ENCODE assay signal across 12 cellular contexts in genomic region chr4:26326791-26327190, GRCh38. TPM values are rescaled to one million over a fixed set of nuclear protein-coding genes. Genes with fewer than 3 reads are reported as not detected.
DNase-seq lines count a peak whose midpoint lies in the region; ATAC-seq and TF ChIP-seq lines count a peak whose summit lies in the region.
"Had no signal": no experiment of that assay in that cellular context is flagged by ENCODE, and none has a peak within 500 bp of the region (broad histone marks: within the 10 kb centered on the region; RNA-seq: fewer than 3 reads in every experiment).

No MANE protein-coding gene starts in this region.

- POLR2A ChIA-PET in activated CD4-positive, alpha-beta memory T cell treated with anti-CD3 and anti-CD28 coated beads for 36 hours (lab: Charles Lee) = interaction anchor here (0.6 kb wide), 1 partner anchor 258 kb away, joined by 5 read pairs; no protein-coding TSS in a partner anchor
- POLR2A ChIA-PET in activated CD8-positive, alpha-beta T cell treated with anti-CD3 and anti-CD28 coated beads for 36 hours (lab: Charles Lee) = interaction anchor here (1.3 kb wide), 1 partner anchor 84 kb away, joined by 3 read pairs; no protein-coding TSS in a partner anchor
- POLR2A ChIA-PET in activated CD4-positive, alpha-beta T cell treated with anti-CD3 and anti-CD28 coated beads, Interleukin-2, amount 10 ng/mL, durations not matched to agents 7 days and 5 days (lab: Charles Lee) = no interaction called here

- H3K27ac Mint-ChIP-seq in activated CD4-positive, alpha-beta memory T cell treated with anti-CD3 and anti-CD28 coated beads for 36 hours = peak overlapping the region; percentile 13
- no peak overlapping the region for H3K27ac Mint-ChIP-seq in activated CD8-positive, alpha-beta T cell treated with anti-CD3 and anti-CD28 coated beads for 36 hours
- H3K27ac Mint-ChIP-seq in activated CD4-positive, alpha-beta T cell treated with anti-CD3 and anti-CD28 coated beads, Interleukin-2, amount 10 ng/mL, durations not matched to agents 7 days and 5 days = no peak overlapping the region
- H3K27ac Mint-ChIP-seq: stimulated activated naive CD8-positive, alpha-beta T cell treated with anti-CD3 and anti-CD28 coated beads, Interleukin-15, amount 100 ng/mL, for 72 hours had no signal

- H3K27me3 Mint-ChIP-seq in activated CD4-positive, alpha-beta memory T cell treated with anti-CD3 and anti-CD28 coated beads for 36 hours = no peaks in the 10 kb centered on the region
- no peaks in the 10 kb centered on the region for H3K27me3 Mint-ChIP-seq in activated CD8-positive, alpha-beta T cell treated with anti-CD3 and anti-CD28 coated beads for 36 hours
- no peaks in the 10 kb centered on the region for H3K27me3 Mint-ChIP-seq in activated CD4-positive, alpha-beta T cell treated with anti-CD3 and anti-CD28 coated beads, Interleukin-2, amount 10 ng/mL, durations not matched to agents 7 days and 5 days
- H3K27me3 Mint-ChIP-seq: stimulated activated naive CD8-positive, alpha-beta T cell treated with anti-CD3 and anti-CD28 coated beads, Interleukin-15, amount 100 ng/mL, for 72 hours had no signal

- intact Hi-C loops in activated CD4-positive, alpha-beta memory T cell treated with anti-CD3 and anti-CD28 coated beads for 36 hours (cut with micrococcal nuclease) = loop anchor here (5.0 kb wide), 1 partner anchor 46 kb away; no protein-coding TSS in a partner anchor
- intact Hi-C loops in activated CD8-positive, alpha-beta T cell treated with anti-CD3 and anti-CD28 coated beads for 36 hours (cut with micrococcal nuclease) = loop anchor here (10.0 kb wide), 2 partner anchors 538 to 678 kb away; partner anchors contain the start of gene STIM2

- H3K36me3 Mint-ChIP-seq in activated CD4-positive, alpha-beta memory T cell treated with anti-CD3 and anti-CD28 coated beads for 36 hours = peaks cover 20% of the 10 kb centered on the region
- peaks cover 11% of the 10 kb centered on the region for H3K36me3 Mint-ChIP-seq in activated CD8-positive, alpha-beta T cell treated with anti-CD3 and anti-CD28 coated beads for 36 hours (ENCODE audit: low read depth)
- peaks cover 2% of the 10 kb centered on the region for H3K36me3 Mint-ChIP-seq in activated CD4-positive, alpha-beta T cell treated with anti-CD3 and anti-CD28 coated beads, Interleukin-2, amount 10 ng/mL, durations not matched to agents 7 days and 5 days (ENCODE audit: low read depth)

- H3K4me1 Mint-ChIP-seq in activated CD4-positive, alpha-beta memory T cell treated with anti-CD3 and anti-CD28 coated beads for 36 hours (ENCODE audit: low read depth) = peaks cover 62% of the 10 kb centered on the region
- H3K4me1 Mint-ChIP-seq in activated CD8-positive, alpha-beta T cell treated with anti-CD3 and anti-CD28 coated beads for 36 hours (ENCODE audit: low read depth) = peaks cover 54% of the 10 kb centered on the region
- peaks cover 44% of the 10 kb centered on the region for H3K4me1 Mint-ChIP-seq in activated CD4-positive, alpha-beta T cell treated with anti-CD3 and anti-CD28 coated beads, Interleukin-2, amount 10 ng/mL, durations not matched to agents 7 days and 5 days

- H3K9me3 Mint-ChIP-seq in activated CD4-positive, alpha-beta memory T cell treated with anti-CD3 and anti-CD28 coated beads for 36 hours = no peaks in the 10 kb centered on the region
- no peaks in the 10 kb centered on the region for H3K9me3 Mint-ChIP-seq in activated CD8-positive, alpha-beta T cell treated with anti-CD3 and anti-CD28 coated beads for 36 hours
- H3K9me3 Mint-ChIP-seq in activated CD4-positive, alpha-beta T cell treated with anti-CD3 and anti-CD28 coated beads, Interleukin-2, amount 10 ng/mL, durations not matched to agents 7 days and 5 days = no peaks in the 10 kb centered on the region
- H3K9me3 Mint-ChIP-seq: stimulated activated naive CD8-positive, alpha-beta T cell treated with anti-CD3 and anti-CD28 coated beads, Interleukin-15, amount 100 ng/mL, for 72 hours had no signal

- peak; percentile 74 for DNase-seq in AG20443 (ENCODE audit: low spot score)
- DNase-seq in HCEC 1CT = peak; percentile 93
- DNase-seq in activated CD4-positive, alpha-beta memory T cell treated with anti-CD3 and anti-CD28 coated beads for 36 hours = no peak
- peak; percentile 72 for DNase-seq in hepatic stellate cell (ENCODE audit: low spot score)
- DNase-seq in activated CD8-positive, alpha-beta T cell treated with anti-CD3 and anti-CD28 coated beads for 36 hours = no peak
- DNase-seq in activated CD4-positive, alpha-beta T cell treated with anti-CD3 and anti-CD28 coated beads, Interleukin-2, amount 10 ng/mL, durations not matched to agents 7 days and 5 days = no peak
- DNase-seq in NCI-H2171 (lab: John Stamatoyannopoulos, UW) = no peak
- DNase-seq: cerebellar nuclear complex; NCI-H1930; SHP77 treated with DMSO at 0.1 percent for 48 hours; stimulated activated naive CD8-positive, alpha-beta T cell treated with anti-CD3 and anti-CD28 coated beads, Interleukin-15, amount 100 ng/mL, for 72 hours had no signal

- no peak overlapping the region for H3K4me3 Mint-ChIP-seq in activated CD4-positive, alpha-beta memory T cell treated with anti-CD3 and anti-CD28 coated beads for 36 hours
- no peak overlapping the region for H3K4me3 Mint-ChIP-seq in activated CD8-positive, alpha-beta T cell treated with anti-CD3 and anti-CD28 coated beads for 36 hours
- no peak overlapping the region for H3K4me3 Mint-ChIP-seq in activated CD4-positive, alpha-beta T cell treated with anti-CD3 and anti-CD28 coated beads, Interleukin-2, amount 10 ng/mL, durations not matched to agents 7 days and 5 days
- H3K4me3 Mint-ChIP-seq: stimulated activated naive CD8-positive, alpha-beta T cell treated with anti-CD3 and anti-CD28 coated beads, Interleukin-15, amount 100 ng/mL, for 72 hours had no signal

- no peak for TF ChIP-seq CTCF in activated CD8-positive, alpha-beta T cell treated with anti-CD3 and anti-CD28 coated beads for 36 hours (IDR thresholded peaks at IDR 0.05)

- no peak for ATAC-seq in activated CD8-positive, alpha-beta T cell treated with anti-CD3 and anti-CD28 coated beads for 36 hours
- ATAC-seq in GM19324 (IDR thresholded peaks at IDR 0.05; ENCODE audit: low FRiP score, unreplicated experiment) = no peak
- ATAC-seq: stimulated activated naive CD8-positive, alpha-beta T cell treated with anti-CD3 and anti-CD28 coated beads, Interleukin-15, amount 100 ng/mL, for 72 hours had no signal

- CTCF ChIA-PET in activated CD4-positive, alpha-beta memory T cell treated with anti-CD3 and anti-CD28 coated beads for 36 hours (lab: Charles Lee) = interaction anchor here (0.8 to 9.2 kb wide), 7 partner anchors 10 to 297 kb away, joined by 3 to 136 read pairs (median 4); no protein-coding TSS in a partner anchor
- CTCF ChIA-PET in activated CD8-positive, alpha-beta T cell treated with anti-CD3 and anti-CD28 coated beads for 36 hours (lab: Charles Lee) = interaction anchor here (0.9 to 6.9 kb wide), 8 partner anchors 10 to 338 kb away, joined by 3 to 116 read pairs (median 6); no protein-coding TSS in a partner anchor
- CTCF ChIA-PET in activated CD4-positive, alpha-beta T cell treated with anti-CD3 and anti-CD28 coated beads, Interleukin-2, amount 10 ng/mL, durations not matched to agents 7 days and 5 days (lab: Charles Lee) = interaction anchor here (0.8 to 1.3 kb wide), 4 partner anchors 8 to 268 kb away, joined by 3 to 5 read pairs (median 4); no protein-coding TSS in a partner anchor

RNA-seq across cellular contexts. Expression of gene RBPJ, which starts 6.0 kb away (rescaled TPM):
- 100 to 1,000 TPM; 262 to 269 TPM for total RNA-seq in activated CD4-positive, alpha-beta memory T cell treated with anti-CD3 and anti-CD28 coated beads for 36 hours
- 100 to 1,000 TPM; 150 to 151 TPM for total RNA-seq in activated CD8-positive, alpha-beta T cell treated with anti-CD3 and anti-CD28 coated beads for 36 hours
- total RNA-seq in activated CD4-positive, alpha-beta T cell treated with anti-CD3 and anti-CD28 coated beads, Interleukin-2, amount 10 ng/mL, durations not matched to agents 7 days and 5 days = 10 to 100 TPM; 66.4 to 74.9 TPM

Comparison
In these comparisons a context has a peak if more than half of its experiments do, and no peak if none do; other contexts are left out.
1. DNase-seq: peak in AG20443 (single experiment), HCEC 1CT (single experiment) and hepatic stellate cell (single experiment); none in activated CD4-positive, alpha-beta memory T cell treated with anti-CD3 and anti-CD28 coated beads for 36 hours (single experiment), activated CD8-positive, alpha-beta T cell treated with anti-CD3 and anti-CD28 coated beads for 36 hours (single experiment), activated CD4-positive, alpha-beta T cell treated with anti-CD3 and anti-CD28 coated beads, Interleukin-2, amount 10 ng/mL, durations not matched to agents 7 days and 5 days (single experiment) and NCI-H2171 (single experiment).